In the genomic region with DNA sequence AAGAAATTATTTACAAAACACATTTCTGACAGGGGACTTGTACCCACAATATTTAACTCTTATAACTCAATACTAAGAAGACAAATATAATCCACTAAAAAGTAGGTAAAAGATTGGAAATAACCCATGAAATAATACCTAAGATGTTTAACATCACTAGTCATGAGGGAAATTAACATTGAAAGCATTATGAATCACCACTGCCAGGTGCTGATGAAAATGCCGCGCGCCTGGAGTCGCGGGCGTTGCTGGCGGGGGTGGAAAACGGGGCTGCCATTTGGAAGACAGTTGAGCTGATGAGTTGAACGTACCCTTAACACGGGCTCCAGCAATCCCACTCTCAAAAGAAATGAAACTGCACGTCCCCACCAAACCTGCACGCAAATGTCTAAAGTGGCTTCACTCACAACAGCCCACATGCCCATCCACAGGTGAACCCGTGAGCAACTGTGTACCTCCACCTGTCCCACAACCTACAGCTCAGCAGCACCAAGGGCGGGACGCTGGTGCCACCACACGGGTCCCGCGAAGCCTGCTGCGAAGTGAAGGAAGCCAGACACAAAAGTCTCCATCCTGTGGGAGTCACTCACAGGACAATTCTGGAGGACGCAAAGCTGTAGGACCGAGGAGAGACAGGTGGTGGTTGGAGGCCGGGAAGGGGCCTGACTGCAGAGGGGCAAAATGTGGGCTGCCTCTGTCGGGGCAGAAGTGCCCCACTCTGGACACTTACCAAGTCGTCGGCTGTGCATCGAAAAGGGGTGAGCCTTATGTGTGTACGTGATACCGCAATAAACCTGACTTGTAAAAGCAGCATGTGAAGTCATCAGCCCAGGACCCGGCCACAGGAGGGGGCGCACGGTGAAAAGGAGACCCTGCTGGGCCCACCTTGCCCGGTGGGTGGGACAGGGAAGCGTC, we compare ENCODE assay signal across 7 cellular contexts.
A peak's percentile ranks its signal among the peaks of the same experiment; 100 is the strongest.
DNase-seq lines count a peak whose midpoint lies in the region; ATAC-seq and TF ChIP-seq lines count a peak whose summit lies in the region.
"Not testable (repeated sequence)": the region's sequence is repeated elsewhere in the genome, so short reads cannot be mapped to it uniquely, and the experiment has no call there.

No MANE protein-coding gene starts in this region.

- not testable (repeated sequence) for TF ChIP-seq EP300 in sigmoid colon (IDR thresholded peaks at IDR 0.05)

- H2BK15ac ChIP-seq in IMR-90 (ENCODE audit: low read depth, low read length): not testable (repeated sequence)

- H3K4me3 ChIP-seq in IMR-90 (ENCODE audit: insufficient read depth, low read depth, low read length); sigmoid colon: not testable (repeated sequence)

- in situ Hi-C loops in IMR-90 (cut with MboI; ENCODE audit: low sequenced_read_pairs): not testable (repeated sequence)

- intact Hi-C loops in IMR-90 (cut with micrococcal nuclease); sigmoid colon (cut with DNase I): not testable (repeated sequence)

- H4K20me1 ChIP-seq in IMR-90 (ENCODE audit: insufficient read depth, low read length): not testable (repeated sequence)

- H3K36me3 ChIP-seq in IMR-90 (ENCODE audit: control insufficient read depth, insufficient read depth, low read length): peaks cover 18% of the 10 kb centered on the region
- not testable (repeated sequence) for H3K36me3 ChIP-seq in sigmoid colon

- H3K56ac ChIP-seq in IMR-90 (ENCODE audit: extremely low read depth, insufficient read depth, low read length): not testable (repeated sequence)

- not testable (repeated sequence) for TF ChIP-seq POLR2A in IMR-90 (IDR thresholded peaks at IDR 0.05; ENCODE audit: low read depth, low read length); sigmoid colon (IDR thresholded peaks at IDR 0.05)

- H2BK5ac ChIP-seq in IMR-90 (ENCODE audit: low read depth, low read length, poor library complexity, severe bottlenecking): not testable (repeated sequence)

- not testable (repeated sequence) for H3K14ac ChIP-seq in IMR-90 (replicated peaks; ENCODE audit: low read depth, low read length)

- H3K27ac ChIP-seq in IMR-90 (ENCODE audit: insufficient read depth, low read length); sigmoid colon: not testable (repeated sequence)

- H3K36me3 Mint-ChIP-seq in chondrocyte (ENCODE audit: low read depth): peaks cover 11% of the 10 kb centered on the region

- H3K9me1 ChIP-seq in IMR-90 (ENCODE audit: insufficient read depth, low read length): peaks cover 12% of the 10 kb centered on the region

- not testable (repeated sequence) for H3K18ac ChIP-seq in IMR-90 (ENCODE audit: low read depth, low read length)

- H4K5ac ChIP-seq in IMR-90 (ENCODE audit: low read depth, low read length): not testable (repeated sequence)

- ATAC-seq in IMR-90 (ENCODE audit: low read depth); omental fat pad (ENCODE audit: low FRiP score): not testable (repeated sequence)

- H3K4ac ChIP-seq in IMR-90 (ENCODE audit: low read depth, low read length): not testable (repeated sequence)

- TSS peak; percentile 9 for BruUV-seq in IMR-90 (replicated peaks; lab: Mats Ljungman, UMichigan)

- H3K4me1 ChIP-seq in IMR-90 (ENCODE audit: control insufficient read depth, insufficient read depth, low read length) (peaks cover 20% of the 10 kb centered on the region), sigmoid colon (peaks cover 0 to 13% (median 9%) of the 10 kb centered on the region in 4 donors)

- 88% methylated on average over 4 of the region's 33 CpGs; no CpG with 5 or more reads in 1 of the 2 experiments for WGBS in IMR-90 (ENCODE audit: extremely low coverage in 2 of 2, insufficient read length in 1 of 2), 2 experiments
- 85 to 89% methylated on average over 33 of the region's 33 CpGs for WGBS in sigmoid colon, 2 donors

- H3K9me3 Mint-ChIP-seq in chondrocyte (ENCODE audit: low read depth): not testable (repeated sequence)

- not testable (repeated sequence) for H2BK120ac ChIP-seq in IMR-90 (ENCODE audit: low read depth, low read length)

- H3K4me3 Mint-ChIP-seq in chondrocyte (ENCODE audit: unreplicated experiment): peak overlapping the region; percentile 40

- peak overlapping the region; percentile 50; the same call in 1 of the 2 replicates for H2AK5ac ChIP-seq in IMR-90 (ENCODE audit: low read depth, low read length)

- not testable (repeated sequence) for H2AK9ac ChIP-seq in IMR-90 (replicated peaks; ENCODE audit: low read depth, low read length, poor library complexity)

- not testable (repeated sequence) for H2AFZ ChIP-seq in IMR-90 (replicated peaks; ENCODE audit: low read length, poor library complexity)

- not testable (repeated sequence) for H3K4me2 ChIP-seq in IMR-90 (ENCODE audit: low read depth, low read length)

- H4K91ac ChIP-seq in IMR-90 (ENCODE audit: insufficient read depth, low read depth, low read length): not testable (repeated sequence)

- TF ChIP-seq CTCF in IMR-90 (conservative IDR thresholded peaks at IDR 0.05; ENCODE audit: low read depth, low read length); chondrocyte (IDR thresholded peaks at IDR 0.05); omental fat pad (IDR thresholded peaks at IDR 0.05); sigmoid colon (IDR thresholded peaks at IDR 0.05): not testable (repeated sequence)

- H3K4me1 Mint-ChIP-seq in chondrocyte (ENCODE audit: low read depth): peaks cover 45% of the 10 kb centered on the region

- dilution Hi-C loops in IMR-90 (cut with HindIII; ENCODE audit: low sequenced_read_pairs, unreplicated experiment): not testable (repeated sequence)

- POLR2A ChIA-PET in IMR-90 (lab: Charles Lee; ENCODE audit: unreplicated experiment): not testable (repeated sequence)

- peaks cover 23% of the 10 kb centered on the region for H3K9me3 ChIP-seq in IMR-90 (ENCODE audit: control insufficient read depth, insufficient read depth, low read length)
- H3K9me3 ChIP-seq in sigmoid colon: not testable (repeated sequence)

- CTCF ChIA-PET in IMR-90 (lab: Yijun Ruan, JAX): not testable (repeated sequence)

- not testable (repeated sequence) for DNase-seq in IMR-90
- peak; percentile 30 for DNase-seq in activated CD8-positive, alpha-beta memory T cell treated with anti-CD3 and anti-CD28 coated beads, Interleukin-2, amount 50 U/mL, for 48 hours
- DNase-seq in chondrocyte (ENCODE audit: low spot score): peak; percentile 53
- DNase-seq in iris pigment epithelial cell (ENCODE audit: low read depth): peak; percentile 44
- peak; percentile 0 for DNase-seq in omental fat pad (ENCODE audit: low spot score)
- DNase-seq in sigmoid colon: peak; percentile 43
- DNase-seq in ureter (ENCODE audit: low spot score): peak; percentile 41

- H4K8ac ChIP-seq in IMR-90 (ENCODE audit: low read depth in 2 of 2, low read length in 2 of 2): not testable (repeated sequence)

- H3K23ac ChIP-seq in IMR-90 (ENCODE audit: low read depth, low read length): not testable (repeated sequence)

- TF ChIP-seq RAD21 in IMR-90 (IDR thresholded peaks at IDR 0.05; ENCODE audit: low read length): not testable (repeated sequence)

- H3K27ac Mint-ChIP-seq in chondrocyte (ENCODE audit: unreplicated experiment): not testable (repeated sequence)

- H3K27me3 Mint-ChIP-seq in chondrocyte (ENCODE audit: low read depth): not testable (repeated sequence)

- H3K27me3 ChIP-seq in IMR-90 (ENCODE audit: control insufficient read depth, insufficient read depth, low read length); sigmoid colon: not testable (repeated sequence)

- H3K9ac ChIP-seq in IMR-90 (ENCODE audit: low read depth, low read length): not testable (repeated sequence)

- H3K79me1 ChIP-seq in IMR-90 (ENCODE audit: low read depth in 1 of 2, low read length in 2 of 2): peaks cover 14 to 26% of the 10 kb centered on the region in 2 experiments

- not testable (repeated sequence) for H2BK20ac ChIP-seq in IMR-90 (ENCODE audit: low read depth, low read length)
